Comparison of ENCODE assay signal across 9 cellular contexts in the genomic region with DNA sequence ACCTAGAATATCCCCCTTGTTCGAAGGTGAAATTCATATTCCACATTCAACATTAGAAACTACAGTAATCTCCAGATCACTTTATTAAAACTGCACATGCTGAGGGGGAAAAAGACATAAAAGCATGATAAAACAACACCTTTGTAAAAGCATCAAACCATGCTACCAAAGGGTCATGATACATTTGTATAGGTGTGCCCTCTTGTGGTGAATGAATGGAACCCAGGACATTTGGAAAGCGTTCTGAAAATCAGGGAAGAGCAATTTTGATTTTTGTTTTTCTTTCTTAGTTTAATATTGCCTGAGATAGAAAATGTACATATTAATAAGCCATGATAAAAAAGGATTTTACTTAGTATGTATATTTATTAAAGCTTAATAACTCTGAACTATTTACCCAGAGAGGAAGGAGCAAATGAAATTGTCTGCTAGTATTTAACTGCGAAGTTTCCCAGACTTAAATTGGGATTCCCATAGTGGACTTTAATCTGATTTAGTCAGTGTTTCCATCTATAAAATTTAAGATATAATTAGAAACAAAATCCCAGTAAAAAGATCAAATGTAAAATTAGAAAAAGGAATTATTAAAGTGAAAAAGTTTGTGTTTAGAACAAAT.
DNase-seq lines count a peak whose midpoint lies in the region; ATAC-seq and TF ChIP-seq lines count a peak whose summit lies in the region.
"Had no signal": no experiment of that assay in that cellular context is flagged by ENCODE, and none has a peak within 500 bp of the region (broad histone marks: within the 10 kb centered on the region; RNA-seq: fewer than 3 reads in every experiment).

No MANE protein-coding gene starts in this region.

- peaks cover 1% of the 10 kb centered on the region for H3K27me3 Mint-ChIP-seq in brain

- H3K27me3 ChIP-seq in BE2C: no peaks in the 10 kb centered on the region
- no peaks in the 10 kb centered on the region for H3K27me3 ChIP-seq in HAP-1 (ENCODE audit: low read depth)

- H3K36me3 ChIP-seq in BE2C (no peaks in the 10 kb centered on the region), HAP-1 (replicated peaks) (no peaks in the 10 kb centered on the region)

- no peak for DNase-seq in BE2C
- DNase-seq in HAP-1 (ENCODE audit: low spot score in 2 of 2): peak; percentile 15 to 63
- peak; percentile 52 for DNase-seq in NCI-H2227 (lab: John Stamatoyannopoulos, UW; ENCODE audit: unreplicated experiment)
- DNase-seq in medulla oblongata (ENCODE audit: extremely low spot score): peak; percentile 30
- DNase-seq in activated naive CD4-positive, alpha-beta T cell treated with Interleukin-2 at 50 U/mL for 16 hours: no peak
- DNase-seq in OCI-M2 (lab: John Stamatoyannopoulos, UW; ENCODE audit: unreplicated experiment): no peak

- H3K9me3 ChIP-seq in BE2C (no peaks in the 10 kb centered on the region), HAP-1 (no peaks in the 10 kb centered on the region)

- in situ Hi-C loops in HAP-1 (cut with MboI; ENCODE audit: low sequenced_read_pairs): no loop called here

- peak; percentile 89 for TF ChIP-seq CTCF in BE2C (IDR thresholded peaks at IDR 0.05; ENCODE audit: low read depth, low read length)
- TF ChIP-seq CTCF in brain (conservative IDR thresholded peaks at IDR 0.05): peak; percentile 64 to 82

- no peaks in the 10 kb centered on the region for H3K36me3 Mint-ChIP-seq in brain

- peaks cover 4% of the 10 kb centered on the region for H3K4me1 Mint-ChIP-seq in brain

- H3K4me1 ChIP-seq in BE2C: no peaks in the 10 kb centered on the region; the same call in 1 of the 2 replicates
- H3K4me1 ChIP-seq in HAP-1: no peaks in the 10 kb centered on the region

- no peak overlapping the region for H3K4me3 Mint-ChIP-seq in brain
- H3K4me3 Mint-ChIP-seq: stimulated activated naive CD8-positive, alpha-beta T cell treated with anti-CD3 and anti-CD28 coated beads, Interleukin-15, Interleukin-2, amounts not matched to agents 100 ng/mL and 50 ng/mL, for 24 hours had no signal

- H3K27ac Mint-ChIP-seq in brain: no peak overlapping the region
- H3K27ac Mint-ChIP-seq: stimulated activated naive CD8-positive, alpha-beta T cell treated with anti-CD3 and anti-CD28 coated beads, Interleukin-15, Interleukin-2, amounts not matched to agents 100 ng/mL and 50 ng/mL, for 24 hours had no signal

- no peak for ATAC-seq in HG03097 (IDR thresholded peaks at IDR 0.05; ENCODE audit: low FRiP score, unreplicated experiment)

- H3K4me3 ChIP-seq in BE2C (ENCODE audit: low read depth, low read length) (no peak overlapping the region), HAP-1 (no peak overlapping the region)

- peaks cover 0 to 2% (median 0%) of the 10 kb centered on the region in 5 experiments for H3K9me3 Mint-ChIP-seq in brain

Comparison
In these comparisons a context has a peak if more than half of its experiments do, and no peak if none do; other contexts are left out.
1. DNase-seq: peak in HAP-1 (2 of 2), NCI-H2227 (single experiment) and medulla oblongata (single experiment); none in BE2C (single experiment), activated naive CD4-positive, alpha-beta T cell treated with Interleukin-2 at 50 U/mL for 16 hours (single experiment) and OCI-M2 (single experiment).